In genomic region chr17:37458805-37459204, GRCh38 we compare ENCODE assay signal across 26 cellular contexts. TPM values are rescaled to one million over a fixed set of nuclear protein-coding genes. Genes with fewer than 3 reads are reported as not detected.
A peak's percentile ranks its signal among the peaks of the same experiment; 100 is the strongest.
DNase-seq lines count a peak whose midpoint lies in the region; ATAC-seq, FAIRE-seq and TF ChIP-seq lines count a peak whose summit lies in the region.
"Had no signal": no experiment of that assay in that cellular context is flagged by ENCODE, and none has a peak within 500 bp of the region (broad histone marks: within the 10 kb centered on the region; RNA-seq: fewer than 3 reads in every experiment).

No MANE protein-coding gene starts in this region.

- no peak overlapping the region for H3K4me2 ChIP-seq in PC-3 (ENCODE audit: low read length)
- no peak overlapping the region for H3K4me2 ChIP-seq in endothelial cell of umbilical vein (ENCODE audit: insufficient read depth, low read length)
- H3K4me2 ChIP-seq: BLaER1 treated with 17β-estradiol and CSF1 and Interleukin-3, amounts not matched to agents 10 nM and 100 nM; PC-9 had no signal

- peaks cover 16% of the 10 kb centered on the region for H3K4me1 Mint-ChIP-seq in osteocyte (ENCODE audit: unreplicated experiment)
- peaks cover 7% of the 10 kb centered on the region for H3K4me1 Mint-ChIP-seq in activated CD4-positive, alpha-beta memory T cell treated with anti-CD3 and anti-CD28 coated beads for 36 hours (ENCODE audit: low read depth)
- H3K4me1 Mint-ChIP-seq: stimulated activated memory B cell treated with anti-CD40 and anti-IgM and Interleukin-4, amounts not matched to agents 10 μg/mL and 1 μg/mL and 100 μg/mL, for 72 hours had no signal

- POLR2A ChIA-PET in PC-3 (lab: Charles Lee; ENCODE audit: unreplicated experiment), result interaction anchor here (0.6 kb wide), 1 partner anchor 9 kb away, joined by 9 read pairs; no protein-coding TSS in a partner anchor
- POLR2A ChIA-PET in endothelial cell of umbilical vein (lab: Charles Lee), result no interaction called here
- POLR2A ChIA-PET in GM10248 (lab: Yijun Ruan, JAX), result no interaction called here
- POLR2A ChIA-PET in activated CD4-positive, alpha-beta memory T cell treated with anti-CD3 and anti-CD28 coated beads for 36 hours (lab: Charles Lee), result no interaction called here

- peak; percentile 94 for DNase-seq in EH (ENCODE audit: low read depth)
- DNase-seq in PC-3, result peak; percentile 70
- no peak for DNase-seq in endothelial cell of umbilical vein (ENCODE audit: low read depth, low spot score)
- DNase-seq in osteocyte (ENCODE audit: extremely low spot score, unreplicated experiment), result no peak
- DNase-seq in NCI-H82 (lab: John Stamatoyannopoulos, UW), result no peak
- no peak for DNase-seq in GM10248 (ENCODE audit: extremely low spot score)
- no peak for DNase-seq in activated CD4-positive, alpha-beta memory T cell treated with anti-CD3 and anti-CD28 coated beads for 36 hours
- DNase-seq: activated CD4-positive, alpha-beta T cell treated with anti-CD3 and anti-CD28 coated beads for 36 hours; activated naive CD8-positive, alpha-beta T cell treated with anti-CD3 and anti-CD28 coated beads for 36 hours; central memory CD4-positive, alpha-beta T cell; DMS53; H7; head of caudate nucleus; midbrain; NCI-H146; NCI-H510A; nucleus accumbens; trophoblast cell had no signal

- H3K9me3 ChIP-seq in PC-3 (ENCODE audit: low read length) (no peaks in the 10 kb centered on the region), endothelial cell of umbilical vein (replicated peaks; ENCODE audit: control insufficient read depth, insufficient read depth, low read length) (no peaks in the 10 kb centered on the region)
- H3K9me3 ChIP-seq: BLaER1 treated with 17β-estradiol and CSF1 and Interleukin-3, amounts not matched to agents 10 nM and 100 nM had no signal

- H2AFZ ChIP-seq in PC-3 (ENCODE audit: low read length) (no peak overlapping the region), endothelial cell of umbilical vein (ENCODE audit: low read depth, low read length) (no peak overlapping the region)
- H2AFZ ChIP-seq: PC-9 had no signal

- peak; percentile 95 for ATAC-seq in PC-3
- ATAC-seq in GM18519 (IDR thresholded peaks at IDR 0.05; ENCODE audit: low FRiP score, unreplicated experiment), result no peak
- ATAC-seq: activated CD4-positive, alpha-beta T cell treated with anti-CD3 and anti-CD28 coated beads for 36 hours; K562; stimulated activated memory B cell treated with anti-CD40 and anti-IgM and Interleukin-4, amounts not matched to agents 10 μg/mL and 1 μg/mL and 100 μg/mL, for 72 hours had no signal

- H3K79me2 ChIP-seq in PC-3 (ENCODE audit: low read length), result no peaks in the 10 kb centered on the region
- no peaks in the 10 kb centered on the region for H3K79me2 ChIP-seq in endothelial cell of umbilical vein (ENCODE audit: control insufficient read depth, insufficient read depth, low read length)

- intact Hi-C loops in PC-3 (cut with micrococcal nuclease), result no loop called here
- intact Hi-C loops in endothelial cell of umbilical vein (cut with micrococcal nuclease), result no loop called here
- intact Hi-C loops in activated CD4-positive, alpha-beta memory T cell treated with anti-CD3 and anti-CD28 coated beads for 36 hours (cut with micrococcal nuclease), result no loop called here

- H3K9me1 ChIP-seq in endothelial cell of umbilical vein (replicated peaks; ENCODE audit: control insufficient read depth, extremely low read depth, insufficient read depth, low read length), result no peaks in the 10 kb centered on the region

- H3K9ac ChIP-seq in PC-3 (ENCODE audit: low read length) (no peak overlapping the region), endothelial cell of umbilical vein (replicated peaks; ENCODE audit: extremely low read depth, insufficient read depth, low read length) (no peak overlapping the region)
- H3K9ac ChIP-seq: BLaER1 treated with 17β-estradiol and CSF1 and Interleukin-3, amounts not matched to agents 10 nM and 100 nM had no signal

- H3K4me3 Mint-ChIP-seq in osteocyte (ENCODE audit: unreplicated experiment), result no peak overlapping the region
- no peak overlapping the region for H3K4me3 Mint-ChIP-seq in activated CD4-positive, alpha-beta memory T cell treated with anti-CD3 and anti-CD28 coated beads for 36 hours
- H3K4me3 Mint-ChIP-seq: activated CD4-positive, alpha-beta T cell treated with anti-CD3 and anti-CD28 coated beads for 36 hours; activated naive CD8-positive, alpha-beta T cell treated with anti-CD3 and anti-CD28 coated beads for 36 hours; stimulated activated memory B cell treated with anti-CD40 and anti-IgM and Interleukin-4, amounts not matched to agents 10 μg/mL and 1 μg/mL and 100 μg/mL, for 72 hours; T-helper 1 cell treated with Interleukin-12 subunit alpha and Interleukin-12 subunit beta and Interleukin-4 antibody, amounts not matched to agents 30 μg/mL and 1 μg/mL, for 36 hours had no signal

- H3K4me1 ChIP-seq in PC-3 (ENCODE audit: insufficient read depth, low read length) (peaks cover 13% of the 10 kb centered on the region; the same call in 1 of the 2 replicates), endothelial cell of umbilical vein (ENCODE audit: control insufficient read depth, extremely low read depth, insufficient read depth, low read length) (no peaks in the 10 kb centered on the region)
- H3K4me1 ChIP-seq: BLaER1 treated with 17β-estradiol and CSF1 and Interleukin-3, amounts not matched to agents 10 nM and 100 nM had no signal

- no peak for TF ChIP-seq POLR2A in endothelial cell of umbilical vein (IDR thresholded peaks at IDR 0.05; ENCODE audit: low read depth, low read length)

- H3K4me3 ChIP-seq in PC-3 (ENCODE audit: low read length) (no peak overlapping the region), endothelial cell of umbilical vein (replicated peaks in 1 of 3; ENCODE audit: insufficient read depth in 1 of 3, low read depth in 1 of 3, low read length in 3 of 3) (no peak overlapping the region)
- H3K4me3 ChIP-seq: BLaER1 treated with 17β-estradiol and CSF1 and Interleukin-3, amounts not matched to agents 10 nM and 100 nM; K562; PC-9; skin epidermis had no signal

- no peaks in the 10 kb centered on the region for H4K20me1 ChIP-seq in PC-3 (ENCODE audit: low read length)
- no peaks in the 10 kb centered on the region for H4K20me1 ChIP-seq in endothelial cell of umbilical vein (replicated peaks; ENCODE audit: control insufficient read depth, extremely low read depth, insufficient read depth, low read length)
- H4K20me1 ChIP-seq: BLaER1 treated with 17β-estradiol and CSF1 and Interleukin-3, amounts not matched to agents 10 nM and 100 nM had no signal

- peak overlapping the region; percentile 50 for H3K27ac Mint-ChIP-seq in osteocyte (ENCODE audit: unreplicated experiment)
- no peak overlapping the region for H3K27ac Mint-ChIP-seq in activated CD4-positive, alpha-beta memory T cell treated with anti-CD3 and anti-CD28 coated beads for 36 hours
- H3K27ac Mint-ChIP-seq: activated CD4-positive, alpha-beta T cell treated with anti-CD3 and anti-CD28 coated beads for 36 hours; activated naive CD8-positive, alpha-beta T cell treated with anti-CD3 and anti-CD28 coated beads for 36 hours; stimulated activated memory B cell treated with anti-CD40 and anti-IgM and Interleukin-4, amounts not matched to agents 10 μg/mL and 1 μg/mL and 100 μg/mL, for 72 hours; T-helper 1 cell treated with Interleukin-12 subunit alpha and Interleukin-12 subunit beta and Interleukin-4 antibody, amounts not matched to agents 30 μg/mL and 1 μg/mL, for 36 hours had no signal

- TF ChIP-seq CTCF in PC-3 (conservative IDR thresholded peaks at IDR 0.05; ENCODE audit: low read depth, low read length), result no peak
- no peak for TF ChIP-seq CTCF in endothelial cell of umbilical vein (IDR thresholded peaks at IDR 0.05; ENCODE audit: extremely low read depth in 1 of 2, insufficient read depth in 1 of 2, low read depth in 1 of 2, low read length in 2 of 2)
- no peak for TF ChIP-seq CTCF in osteocyte (IDR thresholded peaks at IDR 0.05)
- TF ChIP-seq CTCF in GM10248 (IDR thresholded peaks at IDR 0.05; ENCODE audit: control extremely low read depth, extremely low read depth, low read depth, missing control alignments), result no peak

- H3K27ac ChIP-seq in PC-3 (ENCODE audit: low read length), result peak overlapping the region; percentile 61
- H3K27ac ChIP-seq in endothelial cell of umbilical vein (ENCODE audit: insufficient read depth, low read depth, low read length), result no peak overlapping the region
- H3K27ac ChIP-seq: BLaER1 treated with 17β-estradiol and CSF1 and Interleukin-3, amounts not matched to agents 10 nM and 100 nM; PC-9; skin epidermis had no signal

- H3K36me3 ChIP-seq in PC-3 (ENCODE audit: low read depth, low read length) (no peaks in the 10 kb centered on the region; the same call in 1 of the 2 replicates), endothelial cell of umbilical vein (ENCODE audit: control insufficient read depth in 2 of 2, extremely low read depth in 1 of 2, insufficient read depth in 2 of 2, low read length in 2 of 2) (no peaks in the 10 kb centered on the region)

- peaks cover 22% of the 10 kb centered on the region for H3K36me3 Mint-ChIP-seq in osteocyte (ENCODE audit: unreplicated experiment)
- H3K36me3 Mint-ChIP-seq in activated CD4-positive, alpha-beta memory T cell treated with anti-CD3 and anti-CD28 coated beads for 36 hours, result peaks cover 23% of the 10 kb centered on the region

- BruUV-seq in PC-3 (replicated peaks; lab: Mats Ljungman, UMichigan) (no TSS peak), endothelial cell of umbilical vein (replicated peaks; lab: Mats Ljungman, UMichigan) (no TSS peak)

- FAIRE-seq in endothelial cell of umbilical vein (lab: Jason Lieb, UNC), result no peak
- FAIRE-seq: islet of Langerhans, K562 had no signal

- H3K27me3 Mint-ChIP-seq in osteocyte (ENCODE audit: unreplicated experiment), result no peaks in the 10 kb centered on the region
- no peaks in the 10 kb centered on the region for H3K27me3 Mint-ChIP-seq in activated CD4-positive, alpha-beta memory T cell treated with anti-CD3 and anti-CD28 coated beads for 36 hours
- H3K27me3 Mint-ChIP-seq: activated CD4-positive, alpha-beta T cell treated with anti-CD3 and anti-CD28 coated beads for 36 hours; activated naive CD8-positive, alpha-beta T cell treated with anti-CD3 and anti-CD28 coated beads for 36 hours; stimulated activated memory B cell treated with anti-CD40 and anti-IgM and Interleukin-4, amounts not matched to agents 10 μg/mL and 1 μg/mL and 100 μg/mL, for 72 hours had no signal

- H3K9me2 ChIP-seq in PC-3 (replicated peaks; ENCODE audit: low read length), result no peaks in the 10 kb centered on the region

- no peaks in the 10 kb centered on the region for H3K9me3 Mint-ChIP-seq in osteocyte (ENCODE audit: unreplicated experiment)
- no peaks in the 10 kb centered on the region for H3K9me3 Mint-ChIP-seq in activated CD4-positive, alpha-beta memory T cell treated with anti-CD3 and anti-CD28 coated beads for 36 hours
- H3K9me3 Mint-ChIP-seq: activated naive CD8-positive, alpha-beta T cell treated with anti-CD3 and anti-CD28 coated beads for 36 hours; stimulated activated memory B cell treated with anti-CD40 and anti-IgM and Interleukin-4, amounts not matched to agents 10 μg/mL and 1 μg/mL and 100 μg/mL, for 72 hours; T-helper 1 cell treated with Interleukin-12 subunit alpha and Interleukin-12 subunit beta and Interleukin-4 antibody, amounts not matched to agents 30 μg/mL and 1 μg/mL, for 36 hours had no signal

- H3F3A ChIP-seq in PC-3 (ENCODE audit: low read length, unreplicated experiment), result no peaks in the 10 kb centered on the region

- dilution Hi-C loops in endothelial cell of umbilical vein (cut with MboI; ENCODE audit: extremely low pct_ligation_motif_present, low sequenced_read_pairs), result no loop called here

- CTCF ChIA-PET in PC-3 (lab: Charles Lee), result no interaction called here
- CTCF ChIA-PET in endothelial cell of umbilical vein (lab: Charles Lee), result interaction anchor here (1.6 to 1.8 kb wide), 2 partner anchors 9 to 85 kb away, joined by 4 to 8 read pairs; no protein-coding TSS in a partner anchor
- CTCF ChIA-PET in GM10248 (lab: Yijun Ruan, JAX), result interaction anchor here (1.1 to 3.6 kb wide), 3 partner anchors 9 to 85 kb away, joined by 6 to 11 read pairs (median 6); no protein-coding TSS in a partner anchor
- CTCF ChIA-PET in activated CD4-positive, alpha-beta memory T cell treated with anti-CD3 and anti-CD28 coated beads for 36 hours (lab: Charles Lee), result interaction anchor here (0.9 kb wide), 1 partner anchor 29 kb away, joined by 3 read pairs; no protein-coding TSS in a partner anchor

- H3K27me3 ChIP-seq in PC-3 (ENCODE audit: low read length) (no peaks in the 10 kb centered on the region), endothelial cell of umbilical vein (ENCODE audit: control insufficient read depth in 2 of 2, insufficient read depth in 2 of 2, low read length in 2 of 2) (no peaks in the 10 kb centered on the region)
- H3K27me3 ChIP-seq: BLaER1 treated with 17β-estradiol and CSF1 and Interleukin-3, amounts not matched to agents 10 nM and 100 nM had no signal

RNA-seq across cellular contexts. Expression of gene DUSP14, which starts 30.9 kb away (rescaled TPM):
- total RNA-seq in PC-3 (2014; rRNA removed) (49.4 and 56.2 TPM in 2 replicates), endothelial cell of umbilical vein (33.5 and 36.4 TPM in 2 replicates), osteocyte (34.4 and 35.7 TPM in 2 replicates)
- 62.5 and 64.2 TPM in 2 replicates for polyA plus RNA-seq in endothelial cell of umbilical vein
- polyA plus RNA-seq in endothelial cell of umbilical vein (2011; cell fraction: cytosol; rRNA removed), result 58.9 and 63.2 TPM in 2 replicates
- polyA plus RNA-seq in endothelial cell of umbilical vein (2011; cell fraction: nucleus; rRNA removed), result 33.4 and 35.0 TPM in 2 replicates
- 42.6 and 52.3 TPM in 2 replicates for polyA plus RNA-seq in endothelial cell of umbilical vein (2012)
- polyA minus RNA-seq in endothelial cell of umbilical vein, result 44.1 and 49.4 TPM in 2 replicates
- 22.7 TPM for polyA minus RNA-seq in endothelial cell of umbilical vein (2011; cell fraction: cytosol; rRNA and poly(A)+ RNA removed)
- polyA minus RNA-seq in endothelial cell of umbilical vein (2011; cell fraction: nucleus; rRNA and poly(A)+ RNA removed), result 16.9 and 20.3 TPM in 2 replicates
- 10 to 100 TPM; 17.4 to 19.0 TPM for total RNA-seq in activated CD4-positive, alpha-beta memory T cell treated with anti-CD3 and anti-CD28 coated beads for 36 hours

RNA-seq across cellular contexts. Expression of gene TADA2A, which starts 52.1 kb away (rescaled TPM):
- total RNA-seq in PC-3 (2014; rRNA removed) (12.7 and 16.5 TPM in 2 replicates), endothelial cell of umbilical vein (20.5 and 22.4 TPM in 2 replicates), osteocyte (20.2 and 20.4 TPM in 2 replicates)
- 9.9 and 11.1 TPM in 2 replicates for polyA plus RNA-seq in endothelial cell of umbilical vein
- polyA plus RNA-seq in endothelial cell of umbilical vein (2011; cell fraction: cytosol; rRNA removed), result 10.1 and 12.5 TPM in 2 replicates
- polyA plus RNA-seq in endothelial cell of umbilical vein (2011; cell fraction: nucleus; rRNA removed), result 38.9 and 40.2 TPM in 2 replicates
- polyA plus RNA-seq in endothelial cell of umbilical vein (2012), result 16.8 and 17.9 TPM in 2 replicates
- polyA minus RNA-seq in endothelial cell of umbilical vein, result 36.2 TPM in 2 replicates
- 18.1 TPM for polyA minus RNA-seq in endothelial cell of umbilical vein (2011; cell fraction: cytosol; rRNA and poly(A)+ RNA removed)
- polyA minus RNA-seq in endothelial cell of umbilical vein (2011; cell fraction: nucleus; rRNA and poly(A)+ RNA removed), result 27.5 and 35.4 TPM in 2 replicates
- total RNA-seq in activated CD4-positive, alpha-beta memory T cell treated with anti-CD3 and anti-CD28 coated beads for 36 hours, result 10 to 100 TPM; 35.8 to 36.5 TPM

RNA-seq across cellular contexts. Expression of gene ACACA, which starts 52.2 kb away (rescaled TPM):
- total RNA-seq in PC-3 (2014; rRNA removed) (33.0 and 40.3 TPM in 2 replicates), endothelial cell of umbilical vein (116 and 124 TPM in 2 replicates), osteocyte (63.5 and 63.8 TPM in 2 replicates)
- polyA plus RNA-seq in endothelial cell of umbilical vein, result 55.3 and 56.8 TPM in 2 replicates
- polyA plus RNA-seq in endothelial cell of umbilical vein (2011; cell fraction: cytosol; rRNA removed), result 54.5 and 55.8 TPM in 2 replicates
- polyA plus RNA-seq in endothelial cell of umbilical vein (2011; cell fraction: nucleus; rRNA removed), result 108 and 114 TPM in 2 replicates
- polyA plus RNA-seq in endothelial cell of umbilical vein (2012), result 52.4 and 55.1 TPM in 2 replicates
- polyA minus RNA-seq in endothelial cell of umbilical vein, result 343 and 426 TPM in 2 replicates
- polyA minus RNA-seq in endothelial cell of umbilical vein (2011; cell fraction: cytosol; rRNA and poly(A)+ RNA removed), result 136 TPM
- polyA minus RNA-seq in endothelial cell of umbilical vein (2011; cell fraction: nucleus; rRNA and poly(A)+ RNA removed), result 301 and 431 TPM in 2 replicates
- 10 to 100 TPM; 58.2 to 64.4 TPM for total RNA-seq in activated CD4-positive, alpha-beta memory T cell treated with anti-CD3 and anti-CD28 coated beads for 36 hours

Comparison
In these comparisons a context has a peak if more than half of its experiments do, and no peak if none do; other contexts are left out.
1. DNase-seq: peak in EH (single experiment) and PC-3 (single experiment); none in endothelial cell of umbilical vein (single experiment), osteocyte (single experiment), NCI-H82 (single experiment), GM10248 (single experiment) and activated CD4-positive, alpha-beta memory T cell treated with anti-CD3 and anti-CD28 coated beads for 36 hours (single experiment).